In the genomic region with DNA sequence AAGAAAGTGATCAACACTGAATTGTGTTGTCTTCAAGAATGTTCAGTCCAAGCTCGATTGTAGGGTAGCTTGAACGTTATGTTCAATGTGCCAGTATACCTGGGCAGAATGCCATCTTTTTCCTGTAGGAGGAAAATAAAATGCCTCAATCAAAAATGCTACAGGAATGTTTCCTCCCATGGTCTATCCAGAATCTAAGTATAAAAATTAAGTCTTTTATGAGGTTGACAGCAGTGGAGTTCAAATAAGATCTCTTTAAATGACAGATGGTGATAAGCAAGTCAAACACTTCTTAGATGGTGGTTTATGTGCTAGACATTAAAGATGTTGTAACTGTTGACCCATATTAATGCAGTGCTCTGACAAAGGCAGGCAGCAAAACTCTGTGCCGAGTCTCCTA, we compare ENCODE assay signal across 18 cellular contexts.
DNase-seq lines count a peak whose midpoint lies in the region.
"Had no signal": no experiment of that assay in that cellular context is flagged by ENCODE, and none has a peak within 500 bp of the region (broad histone marks: within the 10 kb centered on the region; RNA-seq: fewer than 3 reads in every experiment).

No MANE protein-coding gene starts in this region.

- peak; percentile 10 for DNase-seq in NCI-H2171 treated with DMSO at 0.1 percent for 48 hours (lab: John Stamatoyannopoulos, UW)
- no peak for DNase-seq in NCI-H2171 (lab: John Stamatoyannopoulos, UW)
- peak; percentile 30 for DNase-seq in NCI-H2227 treated with DMSO at 0.1 percent for 48 hours (lab: John Stamatoyannopoulos, UW)
- DNase-seq in cerebellar cortex (ENCODE audit: low spot score) = peak; percentile 11
- peak; percentile 37 for DNase-seq in superior temporal gyrus (ENCODE audit: extremely low spot score)
- DNase-seq in stimulated activated naive CD4-positive, alpha-beta T cell (lab: John Stamatoyannopoulos, UW) = no peak
- DNase-seq in dermis blood vessel endothelial cell = no peak
- no peak for DNase-seq in central memory CD4-positive, alpha-beta T cell
- DNase-seq: CD8-positive, alpha-beta T cell; HFFc6; IMR-90; Karpas-422; NCI-H1417 treated with DMSO at 0.1 percent for 48 hours; NCI-H1930; NCI-H526 treated with DMSO at 0.1 percent for 48 hours; OCI-M1; RPMI8226; SIG-M5 had no signal

Comparison
In these comparisons a context has a peak if more than half of its experiments do, and no peak if none do; other contexts are left out.
1. DNase-seq: peak in NCI-H2171 treated with DMSO at 0.1 percent for 48 hours (single experiment), NCI-H2227 treated with DMSO at 0.1 percent for 48 hours (single experiment), cerebellar cortex (single experiment) and superior temporal gyrus (single experiment); none in NCI-H2171 (single experiment), stimulated activated naive CD4-positive, alpha-beta T cell (0 of 6), dermis blood vessel endothelial cell (single experiment) and central memory CD4-positive, alpha-beta T cell (single experiment).